15 cellular contexts compared by ENCODE assay signal in genomic region chr1:162432977-162433713, GRCh38. TPM values are rescaled to one million over a fixed set of nuclear protein-coding genes. Genes with fewer than 3 reads are reported as not detected.
"Had no signal": no experiment of that assay in that cellular context is flagged by ENCODE, and none has a peak within 500 bp of the region (broad histone marks: within the 10 kb centered on the region; RNA-seq: fewer than 3 reads in every experiment).

No MANE protein-coding gene starts in this region.

RNA-seq across cellular contexts. Expression of gene SH2D1B, which starts 21.2 kb away (rescaled TPM):
- total RNA-seq: activated B cell treated with CpG ODN at 0.5 μM for 24 hours; activated CD4-positive, alpha-beta memory T cell treated with anti-CD3 and anti-CD28 coated beads for 36 hours; activated CD4-positive, alpha-beta memory T cell treated with anti-CD3 and anti-CD28 coated beads, Interleukin-2, amount 10 ng/mL, durations not matched to agents 7 days and 5 days; activated CD4-positive, alpha-beta T cell treated with anti-CD3 and anti-CD28 coated beads for 36 hours; activated CD4-positive, alpha-beta T cell treated with anti-CD3 and anti-CD28 coated beads, Interleukin-2, amount 10 ng/mL, durations not matched to agents 24 days and 14 days; activated CD4-positive, alpha-beta T cell treated with anti-CD3 and anti-CD28 coated beads, Interleukin-2, amount 10 ng/mL, durations not matched to agents 7 days and 5 days; activated CD8-positive, alpha-beta memory T cell treated with anti-CD3 and anti-CD28 coated beads for 36 hours; activated CD8-positive, alpha-beta memory T cell treated with anti-CD3 and anti-CD28 coated beads, Interleukin-2, amount 10 ng/mL, durations not matched to agents 7 days and 5 days; activated CD8-positive, alpha-beta T cell treated with anti-CD3 and anti-CD28 coated beads for 36 hours; activated CD8-positive, alpha-beta T cell treated with anti-CD3 and anti-CD28 coated beads, Interleukin-2, amount 10 ng/mL, durations not matched to agents 7 days and 5 days; T-helper 1 cell treated with Interleukin-12 subunit alpha and Interleukin-12 subunit beta and Interleukin-4 antibody, amounts not matched to agents 30 ng/mL and 1 ng/mL, for 36 hours; T-helper 2 cell treated with Interferon-gamma antibody and Interleukin-4, amounts not matched to agents 100 ng/mL and 5 ng/mL, for 36 hours; WTC11 had no signal

RNA-seq across cellular contexts. Expression of gene C1orf226, which starts 51.6 kb away (rescaled TPM):
- total RNA-seq: activated B cell treated with CpG ODN at 0.5 μM for 24 hours; activated CD4-positive, alpha-beta memory T cell treated with anti-CD3 and anti-CD28 coated beads, Interleukin-2, amount 10 ng/mL, durations not matched to agents 7 days and 5 days; activated CD4-positive, alpha-beta T cell treated with anti-CD3 and anti-CD28 coated beads, Interleukin-2, amount 10 ng/mL, durations not matched to agents 24 days and 14 days; activated CD4-positive, alpha-beta T cell treated with anti-CD3 and anti-CD28 coated beads, Interleukin-2, amount 10 ng/mL, durations not matched to agents 7 days and 5 days; activated CD8-positive, alpha-beta memory T cell treated with anti-CD3 and anti-CD28 coated beads, Interleukin-2, amount 10 ng/mL, durations not matched to agents 7 days and 5 days; activated CD8-positive, alpha-beta T cell treated with anti-CD3 and anti-CD28 coated beads, Interleukin-2, amount 10 ng/mL, durations not matched to agents 7 days and 5 days; T-helper 1 cell treated with Interleukin-12 subunit alpha and Interleukin-12 subunit beta and Interleukin-4 antibody, amounts not matched to agents 30 ng/mL and 1 ng/mL, for 36 hours; T-helper 17 cell; T-helper 2 cell treated with Interferon-gamma antibody and Interleukin-4, amounts not matched to agents 100 ng/mL and 5 ng/mL, for 36 hours had no signal

RNA-seq across cellular contexts. Expression of gene SPATA46, which starts 56.5 kb away (rescaled TPM):
- total RNA-seq: activated B cell treated with CpG ODN at 0.5 μM for 24 hours; activated CD4-positive, alpha-beta memory T cell treated with anti-CD3 and anti-CD28 coated beads for 36 hours; activated CD4-positive, alpha-beta memory T cell treated with anti-CD3 and anti-CD28 coated beads, Interleukin-2, amount 10 ng/mL, durations not matched to agents 7 days and 5 days; activated CD4-positive, alpha-beta T cell treated with anti-CD3 and anti-CD28 coated beads for 36 hours; activated CD4-positive, alpha-beta T cell treated with anti-CD3 and anti-CD28 coated beads, Interleukin-2, amount 10 ng/mL, durations not matched to agents 24 days and 14 days; activated CD4-positive, alpha-beta T cell treated with anti-CD3 and anti-CD28 coated beads, Interleukin-2, amount 10 ng/mL, durations not matched to agents 7 days and 5 days; activated CD8-positive, alpha-beta memory T cell treated with anti-CD3 and anti-CD28 coated beads for 36 hours; activated CD8-positive, alpha-beta memory T cell treated with anti-CD3 and anti-CD28 coated beads, Interleukin-2, amount 10 ng/mL, durations not matched to agents 7 days and 5 days; activated CD8-positive, alpha-beta T cell treated with anti-CD3 and anti-CD28 coated beads for 36 hours; activated CD8-positive, alpha-beta T cell treated with anti-CD3 and anti-CD28 coated beads, Interleukin-2, amount 10 ng/mL, durations not matched to agents 7 days and 5 days; T-cell; T-helper 1 cell treated with Interleukin-12 subunit alpha and Interleukin-12 subunit beta and Interleukin-4 antibody, amounts not matched to agents 30 ng/mL and 1 ng/mL, for 36 hours; T-helper 17 cell; T-helper 2 cell treated with Interferon-gamma antibody and Interleukin-4, amounts not matched to agents 100 ng/mL and 5 ng/mL, for 36 hours; WTC11 had no signal
